Comparison of ENCODE assay signal across 13 cellular contexts in genomic region chr12:24709201-24709600, GRCh38.
DNase-seq lines count a peak whose midpoint lies in the region; ATAC-seq, FAIRE-seq and TF ChIP-seq lines count a peak whose summit lies in the region.
"Had no signal": no experiment of that assay in that cellular context is flagged by ENCODE, and none has a peak within 500 bp of the region (broad histone marks: within the 10 kb centered on the region; RNA-seq: fewer than 3 reads in every experiment).

No MANE protein-coding gene starts in this region.

- no peak overlapping the region for H3K23ac ChIP-seq in mesenchymal stem cell (ENCODE audit: low read length in 2 of 2)

- SMC1A ChIA-PET in GM12878 (lab: Charles Lee; ENCODE audit: uncharacterized antibody, unreplicated experiment), result no interaction called here

- H3K27ac ChIP-seq in HEK293 (ENCODE audit: extremely low read depth, low read depth, low read length) (no peak overlapping the region), GM12878 (ENCODE audit: control insufficient read depth, insufficient read depth) (no peak overlapping the region), mesenchymal stem cell (ENCODE audit: low read length, poor library complexity, severe bottlenecking) (no peak overlapping the region)

- CTCF ChIA-PET in HEK293 (lab: Yijun Ruan, JAX) (no interaction called here), GM12878 (lab: Yijun Ruan, JAX) (no interaction called here)

- no peak overlapping the region for H3K4ac ChIP-seq in mesenchymal stem cell (ENCODE audit: low read depth in 1 of 2, low read length in 2 of 2)

- H2AFZ ChIP-seq in GM12878 (ENCODE audit: control insufficient read depth, low read depth, low read length) (no peak overlapping the region), mesenchymal stem cell (ENCODE audit: low read depth, low read length) (no peak overlapping the region)

- no peak overlapping the region for H2BK5ac ChIP-seq in mesenchymal stem cell (ENCODE audit: low read depth, low read length, poor library complexity, severe bottlenecking)

- no TSS peak for BruUV-seq in GM12878 (replicated peaks; lab: Mats Ljungman, UMichigan)

- RAD21 ChIA-PET in GM12878 (lab: Charles Lee; ENCODE audit: unreplicated experiment), result no interaction called here

- H3K27me3 ChIP-seq in GM12878 (replicated peaks in 1 of 2; ENCODE audit: control insufficient read depth in 2 of 2, insufficient read depth in 2 of 2, low read length in 1 of 2) (no peaks in the 10 kb centered on the region), mesenchymal stem cell (ENCODE audit: control insufficient read depth in 1 of 2, insufficient read depth in 1 of 2, low read length in 2 of 2) (no peaks in the 10 kb centered on the region)

- WGBS in GM12878 (ENCODE audit: insufficient coverage, insufficient replicate concordance, low lambda C conversion rate, missing lambda C conversion rate), result 98% methylated on average over 2 of the region's 2 CpGs
- WGBS in mesenchymal stem cell, result 66% methylated on average over 2 of the region's 2 CpGs

- H3K4me2 ChIP-seq in GM12878 (ENCODE audit: control insufficient read depth, insufficient read depth), result no peak overlapping the region
- no peak overlapping the region for H3K4me2 ChIP-seq in mesenchymal stem cell (ENCODE audit: low read length, poor library complexity, severe bottlenecking)

- TF ChIP-seq POLR2A in GM12878 (IDR thresholded peaks at IDR 0.05; ENCODE audit: low read depth, low read length), result no peak

- no peak overlapping the region for H3K18ac ChIP-seq in mesenchymal stem cell (ENCODE audit: low read depth in 1 of 2, low read length in 2 of 2)

- no peak for TF ChIP-seq CTCF in HEK293 (tag by site-specific recombination; IDR thresholded peaks at IDR 0.05)
- TF ChIP-seq CTCF in GM12878 (IDR thresholded peaks at IDR 0.05 in 2 of 3, conservative IDR thresholded peaks at IDR 0.05 in 1 of 3; ENCODE audit: control insufficient read depth in 2 of 3, extremely low read depth in 1 of 3, insufficient read depth in 1 of 3, low read depth in 3 of 3, low read length in 3 of 3), result no peak

- no peaks in the 10 kb centered on the region for H3K4me1 ChIP-seq in HEK293 (ENCODE audit: control insufficient read depth, insufficient read depth, low read length)
- peaks cover 16% of the 10 kb centered on the region; the same call in 1 of the 2 replicates for H3K4me1 ChIP-seq in GM12878 (ENCODE audit: control insufficient read depth, insufficient read depth, low read length)
- H3K4me1 ChIP-seq in mesenchymal stem cell (ENCODE audit: control insufficient read depth, insufficient read depth, low read depth, low read length), result no peaks in the 10 kb centered on the region

- H3K14ac ChIP-seq in mesenchymal stem cell (ENCODE audit: low read length in 2 of 2), result no peak overlapping the region

- intact Hi-C loops in GM12878 (cut with micrococcal nuclease; ENCODE audit: unreplicated experiment), result loop anchor here (5.0 kb wide), 1 partner anchor 113 kb away; no protein-coding TSS in a partner anchor

- H4K91ac ChIP-seq in mesenchymal stem cell (ENCODE audit: low read length), result no peak overlapping the region

- FAIRE-seq in GM12878 (lab: Jason Lieb, UNC), result no peak

- H2BK12ac ChIP-seq in mesenchymal stem cell (ENCODE audit: low read length in 2 of 2), result no peak overlapping the region

- no peak for TF ChIP-seq EP300 in GM12878 (IDR thresholded peaks at IDR 0.05; ENCODE audit: borderline replicate concordance in 1 of 2, control insufficient read depth in 1 of 2, low read depth in 2 of 2, low read length in 2 of 2)

- H3K79me2 ChIP-seq in GM12878 (ENCODE audit: control insufficient read depth, insufficient read depth, low read length), result no peaks in the 10 kb centered on the region

- H2AK5ac ChIP-seq in mesenchymal stem cell (ENCODE audit: low read length, severe bottlenecking), result no peak overlapping the region

- ATAC-seq in GM12878 (no peak), HG03045 (IDR thresholded peaks at IDR 0.05; ENCODE audit: unreplicated experiment) (no peak)
- ATAC-seq: Panc1 had no signal

- DNase-seq in Daoy (ENCODE audit: low read depth) (peak; percentile 20), GM12878 (ENCODE audit: low read depth, low spot score) (no peak), mesenchymal stem cell (peak; percentile 48), DMS153 (lab: John Stamatoyannopoulos, UW) (no peak), NCI-H774 (lab: John Stamatoyannopoulos, UW) (no peak)
- DNase-seq: CD4-positive, alpha-beta memory T cell; DND-41; NCI-H1417 treated with DMSO at 0.1 percent for 48 hours; NCI-H446 treated with DMSO at 0.1 percent for 48 hours; posterior cingulate gyrus had no signal

- no peak for TF ChIP-seq RAD21 in GM12878 (IDR thresholded peaks at IDR 0.05; ENCODE audit: insufficient read depth, low read depth, low read length)

- H4K20me1 ChIP-seq in GM12878 (ENCODE audit: control insufficient read depth, insufficient read depth), result no peaks in the 10 kb centered on the region

- H3K36me3 ChIP-seq in HEK293 (ENCODE audit: control insufficient read depth in 2 of 2, insufficient read depth in 1 of 2, low read length in 2 of 2), result no peaks in the 10 kb centered on the region
- no peaks in the 10 kb centered on the region for H3K36me3 ChIP-seq in GM12878 (ENCODE audit: control insufficient read depth in 2 of 2, insufficient read depth in 2 of 2, low read length in 1 of 2)
- no peaks in the 10 kb centered on the region for H3K36me3 ChIP-seq in mesenchymal stem cell (ENCODE audit: control insufficient read depth in 1 of 2, insufficient read depth in 2 of 2, low read depth in 1 of 2, low read length in 2 of 2)

- in situ Hi-C loops in GM12878 (cut with MboI), result no loop called here

- H3K9me3 ChIP-seq in HEK293 (ENCODE audit: control insufficient read depth, insufficient read depth, low read depth, low read length), result no peaks in the 10 kb centered on the region
- no peaks in the 10 kb centered on the region; the same call in 2 of the 3 replicates for H3K9me3 ChIP-seq in GM12878 (replicated peaks; ENCODE audit: control insufficient read depth, insufficient read depth, low read length)
- no peaks in the 10 kb centered on the region for H3K9me3 ChIP-seq in mesenchymal stem cell (ENCODE audit: control insufficient read depth, low read length)

- H3K9ac ChIP-seq in GM12878 (ENCODE audit: control insufficient read depth, insufficient read depth, low read length) (no peak overlapping the region), mesenchymal stem cell (ENCODE audit: low read length) (no peak overlapping the region)

- no peaks in the 10 kb centered on the region for H3K79me1 ChIP-seq in mesenchymal stem cell (replicated peaks; ENCODE audit: low read length, poor library complexity, severe bottlenecking)

- POLR2A ChIA-PET in HEK293 (lab: Yijun Ruan, JAX), result no interaction called here
- POLR2A ChIA-PET in GM12878 (lab: Charles Lee), result no interaction called here

- H3K4me3 ChIP-seq in HEK293 (ENCODE audit: low read depth, low read length), result no peak overlapping the region
- H3K4me3 ChIP-seq in GM12878, result no peak overlapping the region
- no peak overlapping the region for H3K4me3 ChIP-seq in mesenchymal stem cell (ENCODE audit: insufficient read depth in 1 of 2, low read depth in 1 of 2, low read length in 2 of 2)

- H2BK120ac ChIP-seq in mesenchymal stem cell (ENCODE audit: low read depth, low read length), result no peak overlapping the region

- H2BK15ac ChIP-seq in mesenchymal stem cell (ENCODE audit: low read depth, poor library complexity, severe bottlenecking), result no peak overlapping the region

- no peak overlapping the region for H4K8ac ChIP-seq in mesenchymal stem cell (ENCODE audit: low read length)

TF ChIP-seq in HEK293, 187 proteins besides CTCF, POLR2A, EP300 and RAD21 (continues in another document):
- TF ChIP-seq ZNF398 (tag by site-specific recombination; IDR thresholded peaks at IDR 0.05) (peak; percentile 78), EGR2 (tag by site-specific recombination; IDR thresholded peaks at IDR 0.05; ENCODE audit: low read depth) (peak; percentile 51; the same call in 1 of the 2 replicates), ZNF596 (tag by site-specific recombination; IDR thresholded peaks at IDR 0.05) (no peak), ZNF211 (tag by site-specific recombination; IDR thresholded peaks at IDR 0.05; ENCODE audit: low read depth) (no peak), ZNF16 (tag by site-specific recombination; IDR thresholded peaks at IDR 0.05; ENCODE audit: low read depth) (no peak)

TF ChIP-seq in GM12878, 131 proteins besides CTCF, POLR2A, EP300 and RAD21 (continues in another document):
- TF ChIP-seq SRF (IDR thresholded peaks at IDR 0.05; ENCODE audit: low read depth in 2 of 2, low read length in 2 of 2) (no peak), SIN3A (IDR thresholded peaks at IDR 0.05; ENCODE audit: low read depth, low read length) (no peak), JUNB (IDR thresholded peaks at IDR 0.05) (peak; percentile 49; the same call in 1 of the 2 replicates), FOXM1 (IDR thresholded peaks at IDR 0.05; ENCODE audit: low read depth, low read length) (peak; percentile 25; the same call in 1 of the 2 replicates), RUNX3 (IDR thresholded peaks at IDR 0.05; ENCODE audit: low read length) (peak; percentile 37; the same call in 1 of the 2 replicates), TARDBP (IDR thresholded peaks at IDR 0.05; ENCODE audit: borderline replicate concordance) (no peak), EED (IDR thresholded peaks at IDR 0.05; ENCODE audit: low read depth) (peak; percentile 19; the same call in 1 of the 2 replicates), NR2C2 (IDR thresholded peaks at IDR 0.05; ENCODE audit: borderline replicate concordance, control insufficient read depth, insufficient read length, low read depth) (no peak), IKZF1 (conservative IDR thresholded peaks at IDR 0.05) (0 out of 2 replicates have a peak, but pooled peaks have one; percentile 28), NFIC (IDR thresholded peaks at IDR 0.05; ENCODE audit: low read depth, low read length) (peak; percentile 64; the same call in 1 of the 2 replicates), ATF7 (IDR thresholded peaks at IDR 0.05; ENCODE audit: low read depth) (peak; percentile 39; the same call in 1 of the 2 replicates), CREM (IDR thresholded peaks at IDR 0.05; ENCODE audit: low read depth) (peak; percentile 20; the same call in 1 of the 2 replicates)
- TF ChIP-seq, protein P1, sequence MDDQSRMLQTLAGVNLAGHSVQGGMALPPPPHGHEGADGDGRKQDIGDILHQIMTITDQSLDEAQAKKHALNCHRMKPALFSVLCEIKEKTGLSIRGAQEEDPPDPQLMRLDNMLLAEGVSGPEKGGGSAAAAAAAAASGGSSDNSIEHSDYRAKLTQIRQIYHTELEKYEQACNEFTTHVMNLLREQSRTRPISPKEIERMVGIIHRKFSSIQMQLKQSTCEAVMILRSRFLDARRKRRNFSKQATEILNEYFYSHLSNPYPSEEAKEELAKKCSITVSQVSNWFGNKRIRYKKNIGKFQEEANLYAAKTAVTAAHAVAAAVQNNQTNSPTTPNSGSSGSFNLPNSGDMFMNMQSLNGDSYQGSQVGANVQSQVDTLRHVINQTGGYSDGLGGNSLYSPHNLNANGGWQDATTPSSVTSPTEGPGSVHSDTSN (IDR thresholded peaks at IDR 0.05; ENCODE audit: insufficient replicate concordance, low read depth, low read length), result no peak

Comparison
In these comparisons a context has a peak if more than half of its experiments do, and no peak if none do; other contexts are left out.
1. DNase-seq: peak in Daoy (single experiment) and mesenchymal stem cell (single experiment); none in GM12878 (single experiment), DMS153 (single experiment) and NCI-H774 (single experiment).